In the genomic region with DNA sequence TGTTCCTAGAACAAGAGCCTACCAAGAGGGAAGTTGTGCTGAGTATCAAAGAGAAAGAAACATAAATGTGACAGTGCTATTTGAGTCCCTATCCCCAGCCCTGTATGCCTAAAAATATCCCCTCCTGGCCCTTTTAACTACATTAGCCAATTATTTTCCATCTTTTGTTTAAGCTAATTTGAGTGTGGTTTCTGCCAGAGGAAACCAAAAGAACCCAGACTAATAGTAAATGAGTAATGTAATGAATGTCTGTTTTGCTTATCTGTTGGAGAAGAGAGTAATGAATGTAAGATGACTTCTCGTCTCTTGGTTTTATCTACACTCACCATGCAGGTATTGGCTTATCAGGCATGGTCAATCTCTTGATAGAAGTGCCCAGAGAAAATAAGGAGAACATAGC, we compare ENCODE assay signal across 23 cellular contexts.
"Had no signal": no experiment of that assay in that cellular context is flagged by ENCODE, and none has a peak within 500 bp of the region (broad histone marks: within the 10 kb centered on the region; RNA-seq: fewer than 3 reads in every experiment).

No MANE protein-coding gene starts in this region.

- H3K4me1 Mint-ChIP-seq: activated B cell treated with CpG ODN at 0.5 μM for 24 hours had no signal

- H3K9me3 ChIP-seq: body of pancreas, colonic mucosa, left lung, lower lobe of right lung, ovary, right lobe of liver, tibial nerve had no signal

- H3K27me3 ChIP-seq: body of pancreas, colonic mucosa, left lung, ovary, right lobe of liver, tibial nerve had no signal

- H3K27ac ChIP-seq: body of pancreas, colonic mucosa, left lung, lower lobe of right lung, ovary, right lobe of liver, tibial nerve had no signal

- H3K9me3 Mint-ChIP-seq: activated B cell treated with CpG ODN at 0.5 μM for 24 hours; T-helper 2 cell treated with Interferon-gamma antibody and Interleukin-4, amounts not matched to agents 5 μg/mL and 100 μg/mL, for 36 hours had no signal

- H3K27ac Mint-ChIP-seq: activated B cell treated with CpG ODN at 0.5 μM for 24 hours; activated CD8-positive, alpha-beta memory T cell treated with anti-CD3 and anti-CD28 coated beads, Interleukin-2, amount 10 ng/mL, durations not matched to agents 7 days and 5 days; activated CD8-positive, alpha-beta T cell treated with anti-CD3 and anti-CD28 coated beads, Interleukin-2, amount 10 ng/mL, durations not matched to agents 7 days and 5 days; naive thymus-derived CD4-positive, alpha-beta T cell; progenitor cell of endocrine pancreas; stimulated activated memory B cell treated with anti-CD40 and anti-IgM and Interleukin-4, amounts not matched to agents 10 μg/mL and 1 μg/mL and 100 μg/mL, for 72 hours; T-helper 2 cell treated with Interferon-gamma antibody and Interleukin-4, amounts not matched to agents 5 μg/mL and 100 μg/mL, for 36 hours had no signal

- H3K27me3 Mint-ChIP-seq: activated B cell treated with CpG ODN at 0.5 μM for 24 hours; naive thymus-derived CD4-positive, alpha-beta T cell; progenitor cell of endocrine pancreas; stimulated activated memory B cell treated with anti-CD40 and anti-IgM and Interleukin-4, amounts not matched to agents 10 μg/mL and 1 μg/mL and 100 μg/mL, for 72 hours had no signal

- DNase-seq: activated B cell treated with CpG ODN at 0.5 μM for 24 hours; activated CD4-positive, alpha-beta T cell treated with anti-CD3 and anti-CD28 coated beads, Interleukin-2, amount 50 U/mL, for 1 hour; activated CD8-positive, alpha-beta memory T cell treated with anti-CD3 and anti-CD28 coated beads, Interleukin-2, amount 10 ng/mL, durations not matched to agents 7 days and 5 days; activated CD8-positive, alpha-beta T cell treated with anti-CD3 and anti-CD28 coated beads, Interleukin-2, amount 10 ng/mL, durations not matched to agents 7 days and 5 days; activated naive CD4-positive, alpha-beta T cell; activated T-cell treated with anti-CD3 and anti-CD28 coated beads, Interleukin-2, amount 50 U/mL, for 48 hours; anterior cingulate cortex; body of pancreas; colonic mucosa; effector CD8-positive, alpha-beta T cell; glutamatergic neuron; left lung; lower lobe of right lung; naive thymus-derived CD4-positive, alpha-beta T cell; ovary; right lobe of liver; stimulated activated CD4-positive, alpha-beta T cell treated with anti-CD3 and anti-CD28 coated beads, Interleukin-12 subunit alpha, Interleukin-12 subunit beta, amount 100 ng/mL, for 4 hours; stimulated activated CD4-positive, alpha-beta T cell treated with anti-CD3 and anti-CD28 coated beads, Interleukin-4, amount 100 ng/mL, for 1 hour had no signal

- H3K4me3 Mint-ChIP-seq: activated B cell treated with CpG ODN at 0.5 μM for 24 hours; activated CD8-positive, alpha-beta memory T cell treated with anti-CD3 and anti-CD28 coated beads, Interleukin-2, amount 10 ng/mL, durations not matched to agents 7 days and 5 days; activated CD8-positive, alpha-beta T cell treated with anti-CD3 and anti-CD28 coated beads, Interleukin-2, amount 10 ng/mL, durations not matched to agents 7 days and 5 days; naive thymus-derived CD4-positive, alpha-beta T cell; stimulated activated memory B cell treated with anti-CD40 and anti-IgM and Interleukin-4, amounts not matched to agents 10 μg/mL and 1 μg/mL and 100 μg/mL, for 72 hours; T-helper 2 cell treated with Interferon-gamma antibody and Interleukin-4, amounts not matched to agents 5 μg/mL and 100 μg/mL, for 36 hours had no signal

- H3K36me3 Mint-ChIP-seq: activated CD8-positive, alpha-beta memory T cell treated with anti-CD3 and anti-CD28 coated beads, Interleukin-2, amount 10 ng/mL, durations not matched to agents 7 days and 5 days had no signal

- H3K4me1 ChIP-seq: colonic mucosa, left lung, lower lobe of right lung, right lobe of liver had no signal

- H3K36me3 ChIP-seq: colonic mucosa, left lung, lower lobe of right lung, ovary, right lobe of liver, tibial nerve had no signal

- FAIRE-seq: frontal cortex had no signal

- H3K4me3 ChIP-seq: body of pancreas, colonic mucosa, left lung, lower lobe of right lung, ovary, right lobe of liver, tibial nerve had no signal

- ATAC-seq: activated CD8-positive, alpha-beta memory T cell treated with anti-CD3 and anti-CD28 coated beads, Interleukin-2, amount 10 ng/mL, durations not matched to agents 7 days and 5 days; activated CD8-positive, alpha-beta T cell treated with anti-CD3 and anti-CD28 coated beads, Interleukin-2, amount 10 ng/mL, durations not matched to agents 7 days and 5 days; body of pancreas; left lung; lower lobe of right lung; naive thymus-derived CD4-positive, alpha-beta T cell; right lobe of liver; stimulated activated memory B cell treated with anti-CD40 and anti-IgM and Interleukin-4, amounts not matched to agents 10 μg/mL and 1 μg/mL and 100 μg/mL, for 72 hours had no signal
